In the genomic region with DNA sequence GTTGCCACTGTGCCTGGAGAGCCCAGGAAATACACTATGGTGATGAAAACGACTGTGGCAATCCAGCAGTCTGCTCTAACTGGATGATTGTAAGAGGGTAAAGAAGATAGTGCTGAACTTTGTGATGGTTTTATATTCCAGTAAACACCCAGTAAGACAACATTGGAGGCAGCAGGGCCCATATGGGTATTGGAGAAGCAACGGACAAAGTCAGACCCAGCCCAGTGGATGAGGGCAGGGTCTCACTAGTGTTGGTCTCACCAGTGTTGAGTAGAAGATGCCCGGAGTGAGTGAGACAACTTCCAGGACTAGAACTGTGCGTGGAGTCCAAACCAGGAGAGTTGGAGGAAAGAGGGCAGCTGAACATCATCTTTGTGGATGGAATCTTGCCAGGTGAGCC, we compare ENCODE assay signal across 35 cellular contexts.
DNase-seq lines count a peak whose midpoint lies in the region; ATAC-seq and TF ChIP-seq lines count a peak whose summit lies in the region.
"Had no signal": no experiment of that assay in that cellular context is flagged by ENCODE, and none has a peak within 500 bp of the region (broad histone marks: within the 10 kb centered on the region; RNA-seq: fewer than 3 reads in every experiment).

No MANE protein-coding gene starts in this region.

- no peaks in the 10 kb centered on the region for H3K9me3 ChIP-seq in adipocyte (ENCODE audit: control insufficient read depth, low read length)
- no peaks in the 10 kb centered on the region for H3K9me3 ChIP-seq in esophagus muscularis mucosa
- H3K9me3 ChIP-seq in lung (ENCODE audit: control insufficient read depth in 2 of 2, insufficient read depth in 1 of 2, low read length in 1 of 2), result peaks cover 0 to 3% of the 10 kb centered on the region in 2 donors
- H3K9me3 ChIP-seq in gastroesophageal sphincter, result no peaks in the 10 kb centered on the region
- H3K9me3 ChIP-seq: A549; BE2C; BLaER1; BLaER1 treated with 17β-estradiol and CSF1 and Interleukin-3, amounts not matched to agents 10 nM and 100 nM; Caco-2 had no signal

- no peak for ATAC-seq in lung (ENCODE audit: insufficient read depth, low FRiP score)
- no peak for ATAC-seq in gastroesophageal sphincter
- ATAC-seq: A549; CD8-positive, alpha-beta T cell had no signal

- TF ChIP-seq POLR2A in esophagus muscularis mucosa (IDR thresholded peaks at IDR 0.05; ENCODE audit: low read depth) (no peak), gastroesophageal sphincter (IDR thresholded peaks at IDR 0.05) (no peak)

- H3K27me3 ChIP-seq in adipocyte (replicated peaks; ENCODE audit: control insufficient read depth, insufficient read depth, low read length), result no peaks in the 10 kb centered on the region
- H3K27me3 ChIP-seq in esophagus muscularis mucosa, result no peaks in the 10 kb centered on the region
- H3K27me3 ChIP-seq in lung (ENCODE audit: control insufficient read depth, insufficient read depth), result no peaks in the 10 kb centered on the region
- H3K27me3 ChIP-seq in gastroesophageal sphincter, result no peaks in the 10 kb centered on the region
- H3K27me3 ChIP-seq: BE2C; BLaER1; BLaER1 treated with 17β-estradiol and CSF1 and Interleukin-3, amounts not matched to agents 10 nM and 100 nM had no signal

- H3K27me3 Mint-ChIP-seq in activated CD4-positive, alpha-beta T cell treated with anti-CD3 and anti-CD28 coated beads, Interleukin-2, amount 10 ng/mL, durations not matched to agents 24 days and 14 days, result no peaks in the 10 kb centered on the region
- H3K27me3 Mint-ChIP-seq: B cell; CD4-positive, alpha-beta memory T cell; CD4-positive, alpha-beta T cell; CD4-positive, CD25-positive, alpha-beta regulatory T cell; CD8-positive, alpha-beta memory T cell had no signal

- H3K9ac ChIP-seq in adipocyte (ENCODE audit: low read length), result no peak overlapping the region
- H3K9ac ChIP-seq: BLaER1; BLaER1 treated with 17β-estradiol and CSF1 and Interleukin-3, amounts not matched to agents 10 nM and 100 nM had no signal

- H3K36me3 ChIP-seq in adipocyte (ENCODE audit: control insufficient read depth, insufficient read depth, low read length, severe bottlenecking) (no peaks in the 10 kb centered on the region), esophagus muscularis mucosa (no peaks in the 10 kb centered on the region), lung (ENCODE audit: control insufficient read depth in 2 of 2, insufficient read depth in 2 of 2, low read length in 2 of 2) (no peaks in the 10 kb centered on the region), gastroesophageal sphincter (no peaks in the 10 kb centered on the region)
- H3K36me3 ChIP-seq: BE2C; BLaER1; BLaER1 treated with 17β-estradiol and CSF1 and Interleukin-3, amounts not matched to agents 10 nM and 100 nM had no signal

- H3K4me3 ChIP-seq in adipocyte (ENCODE audit: low read length) (peak overlapping the region; percentile 34), esophagus muscularis mucosa (no peak overlapping the region), lung (no peak overlapping the region), gastroesophageal sphincter (no peak overlapping the region)
- H3K4me3 ChIP-seq: A549; BLaER1; BLaER1 treated with 17β-estradiol and CSF1 and Interleukin-3, amounts not matched to agents 10 nM and 100 nM had no signal

- H3K36me3 Mint-ChIP-seq in activated CD4-positive, alpha-beta T cell treated with anti-CD3 and anti-CD28 coated beads, Interleukin-2, amount 10 ng/mL, durations not matched to agents 24 days and 14 days (ENCODE audit: low read depth), result no peaks in the 10 kb centered on the region
- H3K36me3 Mint-ChIP-seq: CD14-positive monocyte; CD4-positive, alpha-beta memory T cell; CD4-positive, CD25-positive, alpha-beta regulatory T cell; CD8-positive, alpha-beta memory T cell; CD8-positive, alpha-beta T cell had no signal

- H3K27ac ChIP-seq in esophagus muscularis mucosa (replicated peaks in 1 of 4) (no peak overlapping the region), lung (ENCODE audit: low read depth in 1 of 2, low read length in 1 of 2) (no peak overlapping the region), gastroesophageal sphincter (no peak overlapping the region)
- H3K27ac ChIP-seq: 22Rv1; A549; BLaER1; BLaER1 treated with 17β-estradiol and CSF1 and Interleukin-3, amounts not matched to agents 10 nM and 100 nM; C4-2B had no signal

- WGBS in esophagus muscularis mucosa, result 69% methylated on average over 4 of the region's 4 CpGs
- 80 to 83% methylated on average over 4 of the region's 4 CpGs for WGBS in lung, 2 donors
- WGBS in gastroesophageal sphincter (ENCODE audit: low coverage in 1 of 2), 2 donors, result 86 to 100% methylated on average over 2 to 3 of the region's 4 CpGs

- DNase-seq in activated CD4-positive, alpha-beta T cell treated with anti-CD3 and anti-CD28 coated beads, Interleukin-2, amount 10 ng/mL, durations not matched to agents 24 days and 14 days, result peak; percentile 36
- DNase-seq in activated CD4-positive, alpha-beta T cell treated with anti-CD3 and anti-CD28 coated beads, Interleukin-2, amount 50 U/mL, for 4 hours, result no peak
- no peak for DNase-seq in adipocyte (ENCODE audit: low read depth)
- DNase-seq in esophagus muscularis mucosa (ENCODE audit: extremely low spot score), result peak; percentile 70
- DNase-seq in lung (ENCODE audit: low spot score), result peak; percentile 24
- DNase-seq in dedifferentiated amniotic fluid mesenchymal stem cell (ENCODE audit: extremely low spot score), result no peak
- no peak for DNase-seq in stimulated activated CD4-positive, alpha-beta T cell treated with anti-CD3 and anti-CD28 coated beads, Interleukin-2, amount 100 ng/mL, for 48 hours
- DNase-seq: 8988T; ACHN; AML-193; BE2C; C1 segment of cervical spinal cord; Caco-2; Calu3; CD4-positive, alpha-beta memory T cell; CD4-positive, alpha-beta T cell; CD4-positive, CD25-positive, alpha-beta regulatory T cell; CD8-positive, alpha-beta memory T cell; CD8-positive, alpha-beta T cell; COR-L47; DMS 273 treated with DMSO at 0.1 percent for 48 hours; DMS153; DMS53; DMS79; DMS79 treated with DMSO at 0.1 percent for 48 hours; DND-41; EL had no signal

- intact Hi-C loops in activated CD4-positive, alpha-beta T cell treated with anti-CD3 and anti-CD28 coated beads, Interleukin-2, amount 10 ng/mL, durations not matched to agents 24 days and 14 days (cut with micrococcal nuclease), result no loop called here
- intact Hi-C loops in esophagus muscularis mucosa (cut with DNase I), result no loop called here

- H3K9me3 Mint-ChIP-seq in activated CD4-positive, alpha-beta T cell treated with anti-CD3 and anti-CD28 coated beads, Interleukin-2, amount 10 ng/mL, durations not matched to agents 24 days and 14 days, result no peaks in the 10 kb centered on the region
- H3K9me3 Mint-ChIP-seq: CD4-positive, alpha-beta T cell had no signal

- H3K4me1 Mint-ChIP-seq in activated CD4-positive, alpha-beta T cell treated with anti-CD3 and anti-CD28 coated beads, Interleukin-2, amount 10 ng/mL, durations not matched to agents 24 days and 14 days, result no peaks in the 10 kb centered on the region
- H3K4me1 Mint-ChIP-seq: B cell; CD14-positive monocyte; CD4-positive, alpha-beta memory T cell; CD4-positive, CD25-positive, alpha-beta regulatory T cell; CD8-positive, alpha-beta memory T cell had no signal

- peaks cover 69% of the 10 kb centered on the region for H3K4me1 ChIP-seq in adipocyte (ENCODE audit: control insufficient read depth, insufficient read depth, low read length)
- H3K4me1 ChIP-seq in esophagus muscularis mucosa, result no peaks in the 10 kb centered on the region
- no peaks in the 10 kb centered on the region for H3K4me1 ChIP-seq in lung (ENCODE audit: control insufficient read depth in 2 of 2, insufficient read depth in 2 of 2, low read length in 2 of 2)
- no peaks in the 10 kb centered on the region for H3K4me1 ChIP-seq in gastroesophageal sphincter
- H3K4me1 ChIP-seq: A549; BE2C; BLaER1; BLaER1 treated with 17β-estradiol and CSF1 and Interleukin-3, amounts not matched to agents 10 nM and 100 nM; Caco-2 had no signal

- H3K4me3 Mint-ChIP-seq in activated CD4-positive, alpha-beta T cell treated with anti-CD3 and anti-CD28 coated beads, Interleukin-2, amount 10 ng/mL, durations not matched to agents 24 days and 14 days, result no peak overlapping the region
- H3K4me3 Mint-ChIP-seq: B cell; CD14-positive monocyte; CD4-positive, alpha-beta memory T cell; CD4-positive, alpha-beta T cell; CD4-positive, CD25-positive, alpha-beta regulatory T cell; CD8-positive, alpha-beta memory T cell; CD8-positive, alpha-beta T cell had no signal

- TF ChIP-seq CTCF in esophagus muscularis mucosa (IDR thresholded peaks at IDR 0.05), result no peak
- no peak for TF ChIP-seq CTCF in lung (IDR thresholded peaks at IDR 0.05; ENCODE audit: control extremely low read depth, extremely low read depth)
- TF ChIP-seq CTCF in gastroesophageal sphincter (IDR thresholded peaks at IDR 0.05), result no peak

- TF ChIP-seq EP300 in esophagus muscularis mucosa (IDR thresholded peaks at IDR 0.05) (no peak), gastroesophageal sphincter (IDR thresholded peaks at IDR 0.05) (no peak)

- no peak overlapping the region for H3K27ac Mint-ChIP-seq in activated CD4-positive, alpha-beta T cell treated with anti-CD3 and anti-CD28 coated beads, Interleukin-2, amount 10 ng/mL, durations not matched to agents 24 days and 14 days
- H3K27ac Mint-ChIP-seq: B cell; CD14-positive monocyte; CD4-positive, alpha-beta memory T cell; CD4-positive, alpha-beta T cell; CD4-positive, CD25-positive, alpha-beta regulatory T cell; CD8-positive, alpha-beta memory T cell; CD8-positive, alpha-beta T cell had no signal

Comparison
In these comparisons a context has a peak if more than half of its experiments do, and no peak if none do; other contexts are left out.
1. DNase-seq: peak in activated CD4-positive, alpha-beta T cell treated with anti-CD3 and anti-CD28 coated beads, Interleukin-2, amount 10 ng/mL, durations not matched to agents 24 days and 14 days (single experiment), esophagus muscularis mucosa (single experiment) and lung (single experiment); none in activated CD4-positive, alpha-beta T cell treated with anti-CD3 and anti-CD28 coated beads, Interleukin-2, amount 50 U/mL, for 4 hours (0 of 2), adipocyte (single experiment), dedifferentiated amniotic fluid mesenchymal stem cell (single experiment) and stimulated activated CD4-positive, alpha-beta T cell treated with anti-CD3 and anti-CD28 coated beads, Interleukin-2, amount 100 ng/mL, for 48 hours (0 of 2).